ENCODE assay signal across 25 cellular contexts in the genomic region with DNA sequence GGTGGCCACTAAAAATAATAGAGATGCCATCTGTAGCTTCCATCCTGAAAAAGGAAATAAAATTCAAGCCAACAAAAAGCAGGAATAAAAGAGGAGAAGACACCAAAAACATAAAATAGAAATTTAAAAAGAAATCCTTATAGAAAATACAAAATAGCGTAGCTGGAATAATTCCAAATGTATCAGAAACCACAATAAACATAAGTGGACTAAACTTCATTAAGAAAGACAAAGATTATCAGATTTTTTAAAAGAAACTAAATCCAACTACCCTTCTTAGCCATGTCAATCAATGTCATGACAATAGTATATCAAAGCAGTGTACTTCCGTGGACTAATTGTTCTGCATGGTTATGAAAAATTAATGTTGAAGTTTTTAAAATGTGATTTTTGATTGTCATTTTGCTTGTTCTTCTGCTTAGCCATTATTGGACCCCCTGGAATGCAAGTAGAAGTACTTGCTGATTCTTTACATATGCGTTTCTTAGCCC. TPM values are rescaled to one million over a fixed set of nuclear protein-coding genes. Genes with fewer than 3 reads are reported as not detected.
A peak's percentile ranks its signal among the peaks of the same experiment; 100 is the strongest.
DNase-seq lines count a peak whose midpoint lies in the region; ATAC-seq and TF ChIP-seq lines count a peak whose summit lies in the region.
"Had no signal": no experiment of that assay in that cellular context is flagged by ENCODE, and none has a peak within 500 bp of the region (broad histone marks: within the 10 kb centered on the region; RNA-seq: fewer than 3 reads in every experiment).

No MANE protein-coding gene starts in this region.

- H3K27ac ChIP-seq in HEK293 (ENCODE audit: extremely low read depth, low read depth, low read length) (no peak overlapping the region), brain microvascular endothelial cell (no peak overlapping the region)
- H3K27ac ChIP-seq: BLaER1 had no signal

- H3K27me3 ChIP-seq in adipocyte (replicated peaks; ENCODE audit: control insufficient read depth, insufficient read depth, low read length) (no peaks in the 10 kb centered on the region), brain microvascular endothelial cell (replicated peaks) (no peaks in the 10 kb centered on the region)
- H3K27me3 ChIP-seq: BE2C, BLaER1 had no signal

- H3K36me3 Mint-ChIP-seq in endothelial cell (ENCODE audit: low read depth, unreplicated experiment) (peaks cover 44% of the 10 kb centered on the region), T-helper 17 cell (ENCODE audit: low read depth) (peaks cover 6% of the 10 kb centered on the region)

- H3K9me3 Mint-ChIP-seq in endothelial cell (ENCODE audit: unreplicated experiment): no peaks in the 10 kb centered on the region
- H3K9me3 Mint-ChIP-seq: CD4-positive, alpha-beta memory T cell; CD8-positive, alpha-beta memory T cell had no signal

- POLR2A ChIA-PET in HEK293 (lab: Yijun Ruan, JAX): no interaction called here
- POLR2A ChIA-PET in HEK293T (lab: Yijun Ruan, JAX): no interaction called here

- H3K27ac Mint-ChIP-seq in endothelial cell (ENCODE audit: unreplicated experiment): no peak overlapping the region
- H3K27ac Mint-ChIP-seq in T-helper 17 cell: no peak overlapping the region
- H3K27ac Mint-ChIP-seq: CD4-positive, CD25-positive, alpha-beta regulatory T cell had no signal

- no peak overlapping the region for H3K9ac ChIP-seq in adipocyte (ENCODE audit: low read length)
- H3K9ac ChIP-seq: BLaER1 had no signal

- H3K9me3 ChIP-seq in HEK293 (ENCODE audit: control insufficient read depth, insufficient read depth, low read depth, low read length): no peaks in the 10 kb centered on the region; the same call in 1 of the 2 replicates
- peaks cover 22% of the 10 kb centered on the region for H3K9me3 ChIP-seq in adipocyte (ENCODE audit: control insufficient read depth, low read length)
- H3K9me3 ChIP-seq in T-helper 17 cell (ENCODE audit: control insufficient read depth, low read length, poor library complexity, severe bottlenecking): no peaks in the 10 kb centered on the region
- H3K9me3 ChIP-seq: BE2C had no signal

- H3K4me3 Mint-ChIP-seq in endothelial cell (ENCODE audit: unreplicated experiment) (peak overlapping the region; percentile 9), T-helper 17 cell (no peak overlapping the region)
- H3K4me3 Mint-ChIP-seq: CD14-positive monocyte; CD4-positive, alpha-beta memory T cell; CD4-positive, CD25-positive, alpha-beta regulatory T cell; CD8-positive, alpha-beta memory T cell had no signal

- H3K36me3 ChIP-seq in HEK293 (ENCODE audit: control insufficient read depth in 2 of 2, insufficient read depth in 1 of 2, low read length in 2 of 2) (peaks cover 27 to 44% of the 10 kb centered on the region in 2 experiments), adipocyte (ENCODE audit: control insufficient read depth, insufficient read depth, low read length, severe bottlenecking) (peaks cover 80% of the 10 kb centered on the region), brain microvascular endothelial cell (replicated peaks) (peaks cover 16% of the 10 kb centered on the region)

- H3K4me1 Mint-ChIP-seq in endothelial cell (ENCODE audit: unreplicated experiment) (peaks cover 8% of the 10 kb centered on the region), T-helper 17 cell (peaks cover 4% of the 10 kb centered on the region)
- H3K4me1 Mint-ChIP-seq: CD14-positive monocyte had no signal

- TF ChIP-seq CTCF in HEK293 (tag by site-specific recombination; IDR thresholded peaks at IDR 0.05) (no peak), endothelial cell (IDR thresholded peaks at IDR 0.05; ENCODE audit: unreplicated experiment) (no peak), brain microvascular endothelial cell (IDR thresholded peaks at IDR 0.05; ENCODE audit: low read depth, low read length, missing control alignments) (no peak)

- DNase-seq in HEK293T (ENCODE audit: extremely low spot score) (no peak), adipocyte (ENCODE audit: low read depth) (no peak), endothelial cell (ENCODE audit: low spot score) (no peak), brain microvascular endothelial cell (no peak), putamen (ENCODE audit: low spot score) (no peak), T-helper 17 cell (no peak)
- no peak for DNase-seq in activated CD8-positive, alpha-beta memory T cell treated with anti-CD3 and anti-CD28 coated beads, Interleukin-2, amount 50 U/mL, for 48 hours
- DNase-seq: 8988T; ACHN; BE2C; C1 segment of cervical spinal cord; CD4-positive, alpha-beta memory T cell; CD4-positive, CD25-positive, alpha-beta regulatory T cell; CD8-positive, alpha-beta memory T cell; COR-L47; DMS 273 treated with DMSO at 0.1 percent for 48 hours; DMS153; DMS53; DMS79; DND-41; GDM1 had no signal

- H3K27me3 Mint-ChIP-seq in endothelial cell (ENCODE audit: unreplicated experiment): peaks cover 2% of the 10 kb centered on the region
- no peaks in the 10 kb centered on the region for H3K27me3 Mint-ChIP-seq in T-helper 17 cell
- H3K27me3 Mint-ChIP-seq: CD4-positive, alpha-beta memory T cell; CD4-positive, CD25-positive, alpha-beta regulatory T cell; CD8-positive, alpha-beta memory T cell had no signal

- CTCF ChIA-PET in HEK293 (lab: Yijun Ruan, JAX) (no interaction called here), HEK293T (lab: Yijun Ruan, JAX) (interaction anchor here (0.6 to 0.9 kb wide), 2 partner anchors 82 to 158 kb away, joined by 3 read pairs; no protein-coding TSS in a partner anchor)

- H3K4me1 ChIP-seq in HEK293 (ENCODE audit: control insufficient read depth, insufficient read depth, low read length) (no peaks in the 10 kb centered on the region), adipocyte (ENCODE audit: control insufficient read depth, insufficient read depth, low read length) (no peaks in the 10 kb centered on the region)
- H3K4me1 ChIP-seq: BE2C, BLaER1 had no signal

- H3K4me3 ChIP-seq in HEK293 (ENCODE audit: low read depth, low read length): no peak overlapping the region
- H3K4me3 ChIP-seq in adipocyte (ENCODE audit: low read length): peak overlapping the region; percentile 11
- H3K4me3 ChIP-seq in brain microvascular endothelial cell (ENCODE audit: low read depth, low read length): no peak overlapping the region
- H3K4me3 ChIP-seq: BLaER1, GM12878 had no signal

- no peak for ATAC-seq in T-helper 17 cell
- ATAC-seq: GM12878 had no signal

- in situ Hi-C loops in brain microvascular endothelial cell (cut with HindIII; ENCODE audit: low pct_ligation_motif_present, low sequenced_read_pairs): no loop called here

TF ChIP-seq in HEK293, 187 proteins besides CTCF, POLR2A, EP300 and RAD21:
- TF ChIP-seq SETDB1 (IDR thresholded peaks at IDR 0.05; ENCODE audit: insufficient read length, low read length) (peak; percentile 36), YY2 (tag by site-specific recombination; IDR thresholded peaks at IDR 0.05) (no peak)

TF ChIP-seq in HEK293T, 16 proteins besides CTCF, POLR2A, EP300 and RAD21:
- TF ChIP-seq PKNOX1 (IDR thresholded peaks at IDR 0.05) (peak; percentile 28), NFRKB (IDR thresholded peaks at IDR 0.05) (no peak), LEF1 (IDR thresholded peaks at IDR 0.05; ENCODE audit: borderline replicate concordance) (no peak)

RNA-seq across cellular contexts. Expression of gene IL10RB, which starts 13.2 kb away (rescaled TPM):
- total RNA-seq in endothelial cell (ENCODE audit: unreplicated experiment) (13.0 TPM), T-helper 17 cell (10 to 100 TPM; 17.0 to 18.9 TPM)

RNA-seq across cellular contexts. Expression of gene IFNAR1, which starts 45.4 kb away (rescaled TPM):
- total RNA-seq in endothelial cell (ENCODE audit: unreplicated experiment): 34.8 TPM
- total RNA-seq in T-helper 17 cell: 10 to 100 TPM; 16.6 to 27.6 TPM

RNA-seq across cellular contexts. Expression of gene IFNAR2, which starts 49.6 kb away (rescaled TPM):
- total RNA-seq in endothelial cell (ENCODE audit: unreplicated experiment) (21.3 TPM), T-helper 17 cell (10 to 100 TPM; 40.5 to 48.1 TPM)
